ENCODE assay signal across 12 cellular contexts in genomic region chr17:39026346-39026745, GRCh38. TPM values are rescaled to one million over a fixed set of nuclear protein-coding genes. Genes with fewer than 3 reads are reported as not detected.
DNase-seq lines count a peak whose midpoint lies in the region; ATAC-seq, FAIRE-seq and TF ChIP-seq lines count a peak whose summit lies in the region.
"Not testable (repeated sequence)": the region's sequence is repeated elsewhere in the genome, so short reads cannot be mapped to it uniquely, and the experiment has no call there.
"Had no signal": no experiment of that assay in that cellular context is flagged by ENCODE, and none has a peak within 500 bp of the region (broad histone marks: within the 10 kb centered on the region; RNA-seq: fewer than 3 reads in every experiment).

No MANE protein-coding gene starts in this region.

- H3K9me3 Mint-ChIP-seq in CD8-positive, alpha-beta T cell; nephron progenitor cell: not testable (repeated sequence)
- peaks cover 11% of the 10 kb centered on the region for H3K9me3 Mint-ChIP-seq in WTC11

- CTCF ChIA-PET in CD8-positive, alpha-beta T cell (lab: Charles Lee), result not testable (repeated sequence)
- CTCF ChIA-PET in WTC11 (lab: Charles Lee), result interaction anchor here (0.6 to 3.8 kb wide), 2 partner anchors 43 to 54 kb away, joined by 3 to 21 read pairs; no protein-coding TSS in a partner anchor
- CTCF ChIA-PET in H1 (lab: Charles Lee; ENCODE audit: partially characterized antibody), result interaction anchor here (1.1 to 1.4 kb wide), 2 partner anchors 42 to 43 kb away, joined by 3 to 7 read pairs; no protein-coding TSS in a partner anchor

- not testable (repeated sequence) for H3K27me3 ChIP-seq in CD8-positive, alpha-beta T cell (ENCODE audit: insufficient read depth, low read length); H1 (replicated peaks in 1 of 4; ENCODE audit: control insufficient read depth in 3 of 4, extremely low read depth in 1 of 4, insufficient read depth in 3 of 4, low read length in 3 of 4)
- H3K27me3 ChIP-seq in HUES48 (ENCODE audit: control insufficient read depth, insufficient read depth, low read length) (peaks cover 21% of the 10 kb centered on the region), adipocyte (replicated peaks; ENCODE audit: control insufficient read depth, insufficient read depth, low read length) (peaks cover 10% of the 10 kb centered on the region), stomach (peaks cover 0 to 31% (median 8%) of the 10 kb centered on the region in 3 donors)

- not testable (repeated sequence) for H3K36me3 ChIP-seq in CD8-positive, alpha-beta T cell (ENCODE audit: insufficient read depth, low read length); HUES48 (ENCODE audit: control insufficient read depth, insufficient read depth, low read length); adipocyte (ENCODE audit: control insufficient read depth, insufficient read depth, low read length, severe bottlenecking); H1 (ENCODE audit: control insufficient read depth in 2 of 4, insufficient read depth in 4 of 4, low read length in 3 of 4); stomach

- H2BK5ac ChIP-seq in H1 (ENCODE audit: low read depth, low read length), result not testable (repeated sequence)

- not testable (repeated sequence) for H3K4me3 ChIP-seq in CD8-positive, alpha-beta T cell (ENCODE audit: low read depth, low read length); H1 (ENCODE audit: extremely low read depth in 1 of 4, insufficient read depth in 2 of 4, low read depth in 3 of 4, low read length in 4 of 4); stomach
- H3K4me3 ChIP-seq in HUES48 (ENCODE audit: low read depth, low read length) (0 out of 2 replicates have a peak overlapping the region, but pooled peaks have one; percentile 60), adipocyte (ENCODE audit: low read length) (peak overlapping the region; percentile 72)

- H3K27me3 Mint-ChIP-seq in CD8-positive, alpha-beta T cell (ENCODE audit: low read depth), result peaks cover 11% of the 10 kb centered on the region
- peaks cover 34% of the 10 kb centered on the region for H3K27me3 Mint-ChIP-seq in WTC11 (ENCODE audit: low read depth)
- H3K27me3 Mint-ChIP-seq in nephron progenitor cell (ENCODE audit: low read depth, poor library complexity), result peaks cover 52% of the 10 kb centered on the region

- H4K5ac ChIP-seq in H1 (ENCODE audit: insufficient read length, low read depth, low read length), result not testable (repeated sequence)

- not testable (repeated sequence) for H2AK5ac ChIP-seq in H1 (ENCODE audit: low read depth, low read length)

- 88% methylated on average over 13 of the region's 13 CpGs; no CpG with 5 or more reads in 1 of the 2 experiments for WGBS in H1 (ENCODE audit: extremely low coverage in 1 of 2, insufficient coverage in 1 of 2, insufficient read length in 1 of 2, insufficient replicate concordance in 2 of 2, low coverage in 1 of 2, low lambda C conversion rate in 2 of 2, missing lambda C conversion rate in 1 of 2), 2 experiments
- 79 to 89% (median 81%) methylated on average over 13 of the region's 13 CpGs for WGBS in stomach, 5 donors

- DNase-seq in CD8-positive, alpha-beta T cell; WTC11 (ENCODE audit: low spot score); adipocyte (ENCODE audit: low read depth); H1 (ENCODE audit: low read depth in 1 of 2, low spot score in 2 of 2); nephron progenitor cell: not testable (repeated sequence)
- peak; percentile 13 for DNase-seq in islet precursor cell
- peak; percentile 4 for DNase-seq in stomach

- TF ChIP-seq CTCF in CD8-positive, alpha-beta T cell (IDR thresholded peaks at IDR 0.05); WTC11 (IDR thresholded peaks at IDR 0.05); H1 (IDR thresholded peaks at IDR 0.05; ENCODE audit: control extremely low read depth in 1 of 3, insufficient read depth in 1 of 3, low read depth in 1 of 3, low read length in 3 of 3); nephron progenitor cell (IDR thresholded peaks at IDR 0.05); stomach (IDR thresholded peaks at IDR 0.05): not testable (repeated sequence)

- not testable (repeated sequence) for H4K91ac ChIP-seq in H1 (replicated peaks; ENCODE audit: insufficient read length, low read length)

- ATAC-seq in CD8-positive, alpha-beta T cell; WTC11: not testable (repeated sequence)

- H4K20me1 ChIP-seq in H1 (replicated peaks in 1 of 2; ENCODE audit: control insufficient read depth in 1 of 2, insufficient read depth in 2 of 2, low read length in 2 of 2), result not testable (repeated sequence)

- H3K4me2 ChIP-seq in H1 (ENCODE audit: insufficient read depth in 1 of 2, low read depth in 2 of 2, low read length in 2 of 2), result peak overlapping the region in 1 of 2 experiments; percentile 59; a peak in 1 of 4 replicates

- TF ChIP-seq POLR2A in H1 (IDR thresholded peaks at IDR 0.05; ENCODE audit: control extremely low read depth in 1 of 2, low read depth in 2 of 2, low read length in 2 of 2); stomach (IDR thresholded peaks at IDR 0.05): not testable (repeated sequence)

- not testable (repeated sequence) for TF ChIP-seq EP300 in H1 (IDR thresholded peaks at IDR 0.05; ENCODE audit: borderline replicate concordance in 1 of 2, low read depth in 2 of 2, low read length in 2 of 2); stomach (IDR thresholded peaks at IDR 0.05)

- not testable (repeated sequence) for H2BK12ac ChIP-seq in H1 (ENCODE audit: low read depth, low read length)

- H3K36me3 Mint-ChIP-seq in CD8-positive, alpha-beta T cell; WTC11; nephron progenitor cell (ENCODE audit: low read depth): not testable (repeated sequence)

- POLR2A ChIA-PET in CD8-positive, alpha-beta T cell (lab: Charles Lee), result not testable (repeated sequence)
- POLR2A ChIA-PET in WTC11 (lab: Charles Lee), result interaction anchor here (0.7 kb wide), 1 partner anchor 77 kb away, joined by 6 read pairs; no protein-coding TSS in a partner anchor
- POLR2A ChIA-PET in H1 (lab: Charles Lee; ENCODE audit: partially characterized antibody), result interaction anchor here (1.6 kb wide), 1 partner anchor 8 kb away, joined by 3 read pairs; no protein-coding TSS in a partner anchor

- not testable (repeated sequence) for H3K9ac ChIP-seq in HUES48 (ENCODE audit: low read depth, low read length); adipocyte (ENCODE audit: low read length); H1 (replicated peaks in 1 of 4; ENCODE audit: extremely low read depth in 1 of 4, low read depth in 3 of 4, low read length in 3 of 4)

- H2BK120ac ChIP-seq in H1 (replicated peaks; ENCODE audit: low read depth, low read length), result not testable (repeated sequence)

- H3K27ac Mint-ChIP-seq in CD8-positive, alpha-beta T cell; WTC11; nephron progenitor cell: not testable (repeated sequence)

- H3K79me1 ChIP-seq in H1 (ENCODE audit: low read depth, low read length), result not testable (repeated sequence)

- H2BK20ac ChIP-seq in H1 (ENCODE audit: low read length), result not testable (repeated sequence)

- intact Hi-C loops in CD8-positive, alpha-beta T cell (cut with DNase I, micrococcal nuclease); stomach (cut with DNase I; ENCODE audit: low total_unique reads): not testable (repeated sequence)

- not testable (repeated sequence) for H2BK15ac ChIP-seq in H1 (ENCODE audit: low read length)

- H2AFZ ChIP-seq in H1 (ENCODE audit: low read length), result peak overlapping the region; percentile 85; the same call in 1 of the 2 replicates

- not testable (repeated sequence) for H3K56ac ChIP-seq in H1 (replicated peaks; ENCODE audit: insufficient read length, low read depth, low read length)

- not testable (repeated sequence) for H3K9me3 ChIP-seq in CD8-positive, alpha-beta T cell (ENCODE audit: low read length); HUES48 (ENCODE audit: control insufficient read depth, insufficient read depth, low read length); adipocyte (ENCODE audit: control insufficient read depth, low read length); H1 (ENCODE audit: insufficient read depth in 2 of 2, low read depth in 1 of 2, low read length in 1 of 2); stomach

- not testable (repeated sequence) for FAIRE-seq in H1 (lab: Jason Lieb, UNC)

- not testable (repeated sequence) for TF ChIP-seq RAD21 in H1 (IDR thresholded peaks at IDR 0.05 in 1 of 2, conservative IDR thresholded peaks at IDR 0.05 in 1 of 2; ENCODE audit: low read depth in 2 of 2, low read length in 2 of 2)

- H3K4me1 ChIP-seq in CD8-positive, alpha-beta T cell (ENCODE audit: insufficient read depth, low read length); HUES48 (ENCODE audit: control insufficient read depth, insufficient read depth, low read length); adipocyte (ENCODE audit: control insufficient read depth, insufficient read depth, low read length); H1 (replicated peaks in 1 of 4; ENCODE audit: control insufficient read depth in 3 of 4, insufficient read depth in 4 of 4, low read length in 3 of 4): not testable (repeated sequence)
- H3K4me1 ChIP-seq in stomach, result peaks cover 11 to 16% (median 13%) of the 10 kb centered on the region in 4 donors

- not testable (repeated sequence) for H3K4ac ChIP-seq in H1 (replicated peaks; ENCODE audit: insufficient read length, low read depth, low read length)

- H3K4me1 Mint-ChIP-seq in CD8-positive, alpha-beta T cell (ENCODE audit: low read depth), result peaks cover 11% of the 10 kb centered on the region
- H3K4me1 Mint-ChIP-seq in WTC11, result not testable (repeated sequence)
- H3K4me1 Mint-ChIP-seq in nephron progenitor cell, result peaks cover 12% of the 10 kb centered on the region

- not testable (repeated sequence) for H4K8ac ChIP-seq in H1 (ENCODE audit: extremely low read depth, insufficient read depth, low read length)

- peak overlapping the region; percentile 54 for H3K4me3 Mint-ChIP-seq in CD8-positive, alpha-beta T cell
- H3K4me3 Mint-ChIP-seq in WTC11 (peak overlapping the region; percentile 68), nephron progenitor cell (peak overlapping the region; percentile 82)

- not testable (repeated sequence) for H3K23ac ChIP-seq in H1 (ENCODE audit: insufficient read length)

- not testable (repeated sequence) for H3K23me2 ChIP-seq in H1 (ENCODE audit: low read depth, low read length)

- not testable (repeated sequence) for H3K18ac ChIP-seq in H1 (ENCODE audit: extremely low read depth, low read length)

- H3K79me2 ChIP-seq in H1 (ENCODE audit: control insufficient read depth in 1 of 2, insufficient read depth in 2 of 2, low read length in 2 of 2), result not testable (repeated sequence)

- H3K27ac ChIP-seq in CD8-positive, alpha-beta T cell (ENCODE audit: low read depth, low read length); HUES48 (ENCODE audit: low read depth, low read length); H1 (ENCODE audit: low read depth, low read length): not testable (repeated sequence)
- H3K27ac ChIP-seq in stomach, result peak overlapping the region in 1 of 5 donors; percentile 55

- H3K14ac ChIP-seq in H1 (ENCODE audit: insufficient read length), result not testable (repeated sequence)

RNA-seq across cellular contexts. Expression of gene FBXO47, which starts 59.1 kb away (rescaled TPM):
- total RNA-seq in CD8-positive, alpha-beta T cell, result not detected
- total RNA-seq in WTC11 (2021), result not detected in 3 replicates
- total RNA-seq in H1 (2021; fragmentation: NEBNext Ultra II Directional; extraction: Animal tissue kit (Norgen Biotek cat#: 25700)), result not detected in 2 replicates
- polyA plus RNA-seq in H1 (2011; rRNA removed), result not detected in 2 replicates
- not detected for polyA plus RNA-seq in H1 (2011; cell fraction: cytosol; rRNA removed)
- polyA plus RNA-seq in H1 (2011; cell fraction: nucleus; rRNA removed), result not detected
- polyA plus RNA-seq in H1 (2012, experiment 1 of 2), result not detected in 4 replicates
- not detected for polyA plus RNA-seq in H1 (2012, experiment 2 of 2)
- 0.04 TPM for polyA plus RNA-seq in H1 (2013, experiment 1 of 2)
- not detected for polyA plus RNA-seq in H1 (2013, experiment 2 of 2)
- polyA minus RNA-seq in H1 (2011; rRNA and poly(A)+ RNA removed), result not detected in 2 replicates
- not detected for polyA minus RNA-seq in H1 (2011; cell fraction: cytosol; rRNA and poly(A)+ RNA removed)
- not detected for polyA minus RNA-seq in H1 (2011; cell fraction: nucleus; rRNA and poly(A)+ RNA removed)
- total RNA-seq in stomach, result not detected
- not detected for polyA plus RNA-seq in stomach
- total RNA-seq: CD8-positive, alpha-beta memory T cell; Peyer's patch had no signal
- polyA plus RNA-seq: CD8-positive, alpha-beta memory T cell; GM23248; IMR-90 had no signal
